8 cellular contexts compared by ENCODE assay signal in the genomic region with DNA sequence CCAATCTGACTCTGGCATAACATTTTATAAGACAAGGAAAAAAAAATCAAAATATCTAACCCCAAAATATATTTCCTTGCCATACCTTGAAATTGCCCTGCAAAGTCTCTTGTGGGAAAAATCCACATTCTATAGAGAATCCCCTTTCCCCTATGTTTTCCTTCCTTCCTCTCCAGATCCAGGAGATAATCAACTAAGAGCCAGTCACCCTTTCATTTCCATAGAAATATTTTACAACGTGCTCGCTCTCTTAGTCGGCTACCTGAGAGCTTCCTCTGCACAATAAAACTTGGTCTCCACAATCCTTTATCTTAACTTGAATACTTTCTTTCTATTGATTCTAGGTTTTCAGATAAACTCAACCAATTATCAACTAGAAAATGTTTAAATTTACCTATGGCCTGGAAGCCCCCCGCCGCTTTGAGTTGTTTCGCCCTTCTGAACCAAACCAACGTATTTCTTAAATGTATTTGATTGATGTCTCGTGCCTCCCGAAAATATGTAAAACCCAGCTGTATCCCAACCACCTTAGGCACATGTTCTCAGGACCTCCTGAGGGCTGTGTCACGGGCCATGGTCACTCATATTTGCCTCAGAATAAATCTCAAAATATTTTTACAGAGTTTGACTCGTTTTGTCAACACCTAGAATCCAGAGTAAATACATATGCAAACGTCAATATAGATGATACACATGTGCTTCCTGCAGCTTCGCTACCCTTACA. TPM values are rescaled to one million over a fixed set of nuclear protein-coding genes. Genes with fewer than 3 reads are reported as not detected.
A peak's percentile ranks its signal among the peaks of the same experiment; 100 is the strongest.
DNase-seq lines count a peak whose midpoint lies in the region; TF ChIP-seq lines count a peak whose summit lies in the region.

No MANE protein-coding gene starts in this region.

- H3K4me1 ChIP-seq in HUES64 (ENCODE audit: insufficient read depth, low read length) (peaks cover 17% of the 10 kb centered on the region), mucosa of stomach (ENCODE audit: control insufficient read depth, insufficient read depth, low read length) (peaks cover 4% of the 10 kb centered on the region)

- H3K4me3 ChIP-seq in AG04449 (ENCODE audit: low read depth, low read length): peak overlapping the region; percentile 99
- peak overlapping the region; percentile 94 for H3K4me3 ChIP-seq in HUES64 (ENCODE audit: low read length)
- peak overlapping the region; percentile 95 for H3K4me3 ChIP-seq in mucosa of stomach (ENCODE audit: low read length)

- CTCF ChIA-PET in AG04449 (lab: Yijun Ruan, JAX): interaction anchor here (0.6 to 2.4 kb wide), 9 partner anchors 8 to 1349 kb away, joined by 3 to 14 read pairs (median 3); no protein-coding TSS in a partner anchor

- no peak for TF ChIP-seq CTCF in AG04449 (IDR thresholded peaks at IDR 0.05; ENCODE audit: insufficient read depth, low read length, missing control alignments)

- H3K9me3 ChIP-seq in HUES64 (ENCODE audit: insufficient read depth, low read depth, low read length) (no peaks in the 10 kb centered on the region), mucosa of stomach (ENCODE audit: control insufficient read depth, low read length) (no peaks in the 10 kb centered on the region)

- 11% methylated on average over 12 of the region's 13 CpGs for WGBS in HUES64

- peak overlapping the region; percentile 95 for H3K27ac ChIP-seq in HUES64 (ENCODE audit: low read depth, low read length)

- H3K36me3 ChIP-seq in HUES64 (ENCODE audit: insufficient read depth, low read length) (no peaks in the 10 kb centered on the region), mucosa of stomach (ENCODE audit: control insufficient read depth, insufficient read depth, low read length) (no peaks in the 10 kb centered on the region)

- DNase-seq in AG04449 (ENCODE audit: low read depth, low spot score) (no peak), pons (ENCODE audit: low spot score) (no peak), H4 (ENCODE audit: low spot score) (no peak), NCI-H1092 treated with DMSO at 0.1 percent for 48 hours (lab: John Stamatoyannopoulos, UW) (no peak), NCI-H526 (lab: John Stamatoyannopoulos, UW) (no peak)
- DNase-seq in central memory CD4-positive, alpha-beta T cell: peak; percentile 9

- POLR2A ChIA-PET in AG04449 (lab: Yijun Ruan, JAX): interaction anchor here (0.5 to 2.0 kb wide), 6 partner anchors 11 to 971 kb away, joined by 3 to 47 read pairs (median 5); a partner anchor contains a TSS

- peak overlapping the region; percentile 90 for H3K9ac ChIP-seq in HUES64 (ENCODE audit: low read depth, low read length)
- peak overlapping the region; percentile 98 for H3K9ac ChIP-seq in mucosa of stomach (ENCODE audit: low read length)

- no peaks in the 10 kb centered on the region for H3K27me3 ChIP-seq in HUES64 (ENCODE audit: insufficient read depth, low read length)
- H3K27me3 ChIP-seq in mucosa of stomach (ENCODE audit: control insufficient read depth, insufficient read depth, low read length): no peaks in the 10 kb centered on the region

RNA-seq across cellular contexts. Expression of a gene that starts 0.9 kb away (rescaled TPM):
- polyA plus RNA-seq in HUES64 (2013, experiment 1 of 2): 272 TPM
- polyA plus RNA-seq in HUES64 (2013, experiment 2 of 2): 294 TPM
- 428 and 490 TPM in 2 replicates for total RNA-seq in H4 (2014; rRNA removed; shearing (Covaris generic))
